In the genomic region with DNA sequence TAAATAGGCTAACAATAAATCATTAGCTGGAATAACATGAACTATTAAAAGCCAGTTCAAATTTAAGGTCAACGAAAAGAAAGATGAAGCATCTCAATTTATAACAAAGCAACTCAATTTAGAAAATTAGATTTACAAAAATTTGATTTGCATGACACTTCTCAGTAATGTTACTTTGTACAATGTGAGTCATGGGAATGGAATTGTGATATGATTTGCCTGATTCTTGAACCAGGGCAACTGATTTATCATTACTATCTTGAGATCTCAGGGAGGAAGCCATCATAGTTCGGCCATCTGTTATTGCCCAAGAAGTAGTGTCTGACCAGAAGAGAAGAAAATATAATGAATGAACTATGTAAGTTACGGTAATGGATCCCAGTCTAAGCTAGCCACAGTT, we compare ENCODE assay signal across 28 cellular contexts.
"Had no signal": no experiment of that assay in that cellular context is flagged by ENCODE, and none has a peak within 500 bp of the region (broad histone marks: within the 10 kb centered on the region; RNA-seq: fewer than 3 reads in every experiment).

No MANE protein-coding gene starts in this region.

- H3K27ac ChIP-seq: ascending aorta, body of pancreas, KMS-11 had no signal

- ATAC-seq: activated CD4-positive, CD25-positive, alpha-beta regulatory T cell treated with anti-CD3 and anti-CD28 coated beads, Interleukin-2, amount 50 U/mL, for 24 hours; activated CD8-positive, alpha-beta T cell treated with anti-CD3 and anti-CD28 coated beads, Interleukin-2, amount 10 ng/mL, durations not matched to agents 7 days and 5 days; activated naive CD4-positive, alpha-beta T cell treated with anti-CD3 and anti-CD28 coated beads, Interleukin-2, amount 50 U/mL, for 72 hours; activated naive CD8-positive, alpha-beta T cell treated with anti-CD3 and anti-CD28 coated beads, Interleukin-2, amount 50 U/mL, for 24 hours; body of pancreas; Panc1; Right ventricle myocardium inferior had no signal

- H3K9ac ChIP-seq: KMS-11 had no signal

- H3K27ac Mint-ChIP-seq: activated CD8-positive, alpha-beta T cell treated with anti-CD3 and anti-CD28 coated beads, Interleukin-2, amount 10 ng/mL, durations not matched to agents 7 days and 5 days; activated naive CD4-positive, alpha-beta T cell treated with anti-CD3 and anti-CD28 coated beads, Interleukin-2, amount 50 U/mL, for 72 hours; activated naive CD8-positive, alpha-beta T cell treated with anti-CD3 and anti-CD28 coated beads, Interleukin-2, amount 50 U/mL, for 24 hours; T-helper 1 cell treated with Interleukin-12 subunit alpha and Interleukin-12 subunit beta and Interleukin-4 antibody, amounts not matched to agents 30 μg/mL and 1 μg/mL, for 36 hours had no signal

- H3K9me3 ChIP-seq: ascending aorta, body of pancreas, MG63 had no signal

- H3K27me3 Mint-ChIP-seq: activated naive CD8-positive, alpha-beta T cell treated with anti-CD3 and anti-CD28 coated beads, Interleukin-2, amount 50 U/mL, for 24 hours; central memory CD8-positive, alpha-beta T cell had no signal

- H3K27me3 ChIP-seq: ascending aorta, body of pancreas, MG63 had no signal

- H3K4me1 ChIP-seq: ascending aorta, body of pancreas had no signal

- H3K4me1 Mint-ChIP-seq: activated naive CD8-positive, alpha-beta T cell treated with anti-CD3 and anti-CD28 coated beads, Interleukin-2, amount 50 U/mL, for 24 hours; central memory CD8-positive, alpha-beta T cell had no signal

- H3K4me3 ChIP-seq: ascending aorta, body of pancreas, MG63 had no signal

- H3K36me3 Mint-ChIP-seq: activated naive CD4-positive, alpha-beta T cell treated with anti-CD3 and anti-CD28 coated beads, Interleukin-2, amount 50 U/mL, for 72 hours had no signal

- H3K4me3 Mint-ChIP-seq: activated CD8-positive, alpha-beta T cell treated with anti-CD3 and anti-CD28 coated beads, Interleukin-2, amount 10 ng/mL, durations not matched to agents 7 days and 5 days; activated naive CD8-positive, alpha-beta T cell treated with anti-CD3 and anti-CD28 coated beads, Interleukin-2, amount 50 U/mL, for 24 hours; central memory CD8-positive, alpha-beta T cell; T-helper 1 cell treated with Interleukin-12 subunit alpha and Interleukin-12 subunit beta and Interleukin-4 antibody, amounts not matched to agents 30 μg/mL and 1 μg/mL, for 36 hours had no signal

- H3K36me3 ChIP-seq: ascending aorta, MG63 had no signal

- H3K4me2 ChIP-seq: KMS-11 had no signal

- DNase-seq: activated CD4-positive, alpha-beta T cell treated with anti-CD3 and anti-CD28 coated beads for 4 hours; activated CD8-positive, alpha-beta memory T cell treated with anti-CD3 and anti-CD28 coated beads, Interleukin-2, amount 50 U/mL, for 48 hours; activated CD8-positive, alpha-beta T cell treated with anti-CD3 and anti-CD28 coated beads, Interleukin-2, amount 10 ng/mL, durations not matched to agents 7 days and 5 days; activated effector memory CD4-positive, alpha-beta T cell treated with Interleukin-2 at 50 U/mL for 16 hours; activated naive CD4-positive, alpha-beta T cell; activated naive CD8-positive, alpha-beta T cell treated with anti-CD3 and anti-CD28 coated beads, Interleukin-2, amount 50 U/mL, for 24 hours; activated T-cell treated with anti-CD3 and anti-CD28 coated beads, Interleukin-2, amount 50 U/mL, for 1 hour; amniotic stem cell; body of pancreas; MG63; MV-4-11; NCI-H1092 treated with DMSO at 0.1 percent for 48 hours; NCI-H1417 treated with DMSO at 0.1 percent for 48 hours; NCI-H1694; NCI-H2029; NCI-H510A treated with DMSO at 0.1 percent for 48 hours; NCI-H69; NK-92 treated with Interleukin-12 subunit alpha and Interleukin-12 subunit beta, amount 100 ng/mL, for 24 hours; OCI-M1; RPMI8226 had no signal
